In the genomic region with DNA sequence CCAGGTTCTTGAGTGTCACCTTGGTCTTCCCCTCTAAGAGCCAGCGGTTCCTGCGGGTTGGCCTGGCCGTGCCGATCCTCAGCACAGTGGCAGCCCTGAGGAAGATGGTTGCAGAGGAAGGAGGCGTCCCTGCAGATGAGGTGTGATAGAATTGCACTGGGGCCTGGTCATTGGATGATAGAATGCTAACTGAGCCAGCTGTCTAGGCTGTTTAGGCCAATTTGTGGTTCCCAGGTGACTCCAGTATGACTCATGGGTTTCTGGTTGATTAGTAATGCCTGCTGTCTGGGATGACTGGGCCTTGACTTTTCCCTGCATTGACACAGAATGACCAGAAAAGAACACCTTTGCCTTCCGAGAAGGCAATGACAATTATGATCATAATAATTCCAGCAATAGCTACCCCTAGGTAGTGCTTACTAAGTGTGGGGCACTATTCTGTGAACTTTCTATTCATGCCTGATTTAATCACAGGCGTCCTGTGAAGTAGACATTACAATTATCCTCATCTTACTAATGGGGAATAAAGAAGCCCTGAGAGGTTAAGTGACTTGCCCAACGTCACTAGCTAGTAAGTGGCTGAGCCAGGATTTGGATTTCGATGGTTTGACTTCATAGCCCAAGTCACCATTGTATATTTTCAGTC, we compare ENCODE assay signal across 12 cellular contexts. TPM values are rescaled to one million over a fixed set of nuclear protein-coding genes. Genes with fewer than 3 reads are reported as not detected.
DNase-seq lines count a peak whose midpoint lies in the region; ATAC-seq and TF ChIP-seq lines count a peak whose summit lies in the region.
"Had no signal": no experiment of that assay in that cellular context is flagged by ENCODE, and none has a peak within 500 bp of the region (broad histone marks: within the 10 kb centered on the region; RNA-seq: fewer than 3 reads in every experiment).

No MANE protein-coding gene starts in this region.

- H3K27me3 Mint-ChIP-seq in activated T-cell treated with anti-CD3 and anti-CD28 coated beads, Interleukin-2, amount 50 U/mL, for 24 hours, result peaks cover 5% of the 10 kb centered on the region

- no peak for TF ChIP-seq CTCF in brain microvascular endothelial cell (IDR thresholded peaks at IDR 0.05; ENCODE audit: low read depth, low read length, missing control alignments)

- H3K4me1 Mint-ChIP-seq in activated T-cell treated with anti-CD3 and anti-CD28 coated beads, Interleukin-2, amount 50 U/mL, for 24 hours (ENCODE audit: low read depth), result peaks cover 13% of the 10 kb centered on the region
- H3K4me1 Mint-ChIP-seq: memory B cell had no signal

- H3K4me1 ChIP-seq in SJCRH30, result no peaks in the 10 kb centered on the region
- H3K4me1 ChIP-seq: BE2C had no signal

- H3K27ac ChIP-seq in brain microvascular endothelial cell (no peak overlapping the region), SJCRH30 (no peak overlapping the region), substantia nigra (ENCODE audit: low read depth, low read length, poor library complexity, severe bottlenecking) (no peak overlapping the region)

- H3K4me3 ChIP-seq in brain microvascular endothelial cell (ENCODE audit: low read depth, low read length), result no peak overlapping the region
- H3K4me3 ChIP-seq in SJCRH30, result no peak overlapping the region

- ATAC-seq in HG03565 (IDR thresholded peaks at IDR 0.05; ENCODE audit: unreplicated experiment), result peak; percentile 70

- H3K9me3 ChIP-seq in SJCRH30 (replicated peaks), result no peaks in the 10 kb centered on the region
- H3K9me3 ChIP-seq: BE2C had no signal

- DNase-seq in activated T-cell treated with anti-CD3 and anti-CD28 coated beads, Interleukin-2, amount 50 U/mL, for 24 hours, result no peak
- no peak for DNase-seq in activated T-cell treated with anti-CD3 and anti-CD28 coated beads, Interleukin-2, amount 50 U/mL, for 1 hour
- DNase-seq in brain microvascular endothelial cell, result peak; percentile 33
- peak; percentile 10 for DNase-seq in stimulated activated CD4-positive, alpha-beta T cell treated with anti-CD3 and anti-CD28 coated beads, Interleukin-4, amount 100 ng/mL, for 24 hours
- DNase-seq in SJCRH30, result no peak
- DNase-seq in NCI-H2171 treated with DMSO at 0.1 percent for 48 hours (lab: John Stamatoyannopoulos, UW), result no peak
- no peak for DNase-seq in substantia nigra (lab: John Stamatoyannopoulos, UW)
- DNase-seq: BE2C, NCI-H1417 had no signal

- H3K36me3 ChIP-seq in brain microvascular endothelial cell (replicated peaks), result no peaks in the 10 kb centered on the region
- H3K36me3 ChIP-seq in SJCRH30, result no peaks in the 10 kb centered on the region
- H3K36me3 ChIP-seq: BE2C had no signal

- H3K27ac Mint-ChIP-seq in activated T-cell treated with anti-CD3 and anti-CD28 coated beads, Interleukin-2, amount 50 U/mL, for 24 hours, result peak overlapping the region; percentile 12
- H3K27ac Mint-ChIP-seq: memory B cell had no signal

- H3K27me3 ChIP-seq in brain microvascular endothelial cell (replicated peaks) (no peaks in the 10 kb centered on the region), SJCRH30 (no peaks in the 10 kb centered on the region)
- H3K27me3 ChIP-seq: BE2C had no signal

- peaks cover 13% of the 10 kb centered on the region for H3K9me3 Mint-ChIP-seq in activated T-cell treated with anti-CD3 and anti-CD28 coated beads, Interleukin-2, amount 50 U/mL, for 24 hours
- H3K9me3 Mint-ChIP-seq: memory B cell had no signal

- peaks cover 3% of the 10 kb centered on the region for H3K36me3 Mint-ChIP-seq in activated T-cell treated with anti-CD3 and anti-CD28 coated beads, Interleukin-2, amount 50 U/mL, for 24 hours (ENCODE audit: low read depth)
- H3K36me3 Mint-ChIP-seq: memory B cell had no signal

- in situ Hi-C loops in brain microvascular endothelial cell (cut with HindIII; ENCODE audit: low pct_ligation_motif_present, low sequenced_read_pairs), result no loop called here

- no peak overlapping the region for H3K4me3 Mint-ChIP-seq in activated T-cell treated with anti-CD3 and anti-CD28 coated beads, Interleukin-2, amount 50 U/mL, for 24 hours
- H3K4me3 Mint-ChIP-seq: memory B cell had no signal

RNA-seq across cellular contexts. Expression of gene USP43, which starts 31.5 kb away (rescaled TPM):
- total RNA-seq in SJCRH30 (2014; rRNA removed; shearing (Covaris generic)), result 0.04 TPM in 1 of 2 replicates, not detected in the other
- total RNA-seq: endothelial cell of umbilical vein had no signal

Comparison
In these comparisons a context has a peak if more than half of its experiments do, and no peak if none do; other contexts are left out.
1. DNase-seq: peak in brain microvascular endothelial cell (single experiment) and stimulated activated CD4-positive, alpha-beta T cell treated with anti-CD3 and anti-CD28 coated beads, Interleukin-4, amount 100 ng/mL, for 24 hours (single experiment); none in activated T-cell treated with anti-CD3 and anti-CD28 coated beads, Interleukin-2, amount 50 U/mL, for 24 hours (single experiment), activated T-cell treated with anti-CD3 and anti-CD28 coated beads, Interleukin-2, amount 50 U/mL, for 1 hour (single experiment), SJCRH30 (0 of 2), NCI-H2171 treated with DMSO at 0.1 percent for 48 hours (single experiment) and substantia nigra (0 of 49).